In the genomic region with DNA sequence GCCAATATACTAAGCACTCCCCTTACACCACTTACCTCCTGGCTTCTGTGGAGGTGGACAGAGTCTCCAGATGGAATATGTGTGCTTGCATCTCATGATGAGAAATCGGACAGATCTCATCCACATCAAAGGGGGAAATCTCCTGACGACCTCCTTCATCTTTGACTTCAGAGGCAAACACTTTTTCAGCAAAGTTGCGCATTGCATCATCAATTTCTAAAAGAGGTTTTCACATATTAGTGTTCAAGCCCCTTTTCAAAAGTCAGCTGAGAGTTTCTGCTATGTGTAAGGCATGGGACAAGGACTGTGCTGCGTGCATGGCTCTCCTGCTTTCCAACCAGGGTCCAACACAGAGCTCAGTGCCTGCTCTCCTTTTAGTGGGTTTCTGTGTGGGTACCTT, we compare ENCODE assay signal across 36 cellular contexts. TPM values are rescaled to one million over a fixed set of nuclear protein-coding genes. Genes with fewer than 3 reads are reported as not detected.
"Had no signal": no experiment of that assay in that cellular context is flagged by ENCODE, and none has a peak within 500 bp of the region (broad histone marks: within the 10 kb centered on the region; RNA-seq: fewer than 3 reads in every experiment).

No MANE protein-coding gene starts in this region.

- H3K4me1 ChIP-seq: adrenal gland, body of pancreas had no signal

- H3K27me3 ChIP-seq: body of pancreas had no signal

- DNase-seq: activated B cell treated with CpG ODN at 0.5 μM for 24 hours; activated CD4-positive, alpha-beta memory T cell treated with anti-CD3 and anti-CD28 coated beads for 36 hours; activated CD4-positive, alpha-beta T cell treated with anti-CD3 and anti-CD28 coated beads for 4 hours; activated CD4-positive, alpha-beta T cell treated with anti-CD3 and anti-CD28 coated beads, Interleukin-2, amount 10 ng/mL, durations not matched to agents 24 days and 14 days; activated CD4-positive, alpha-beta T cell treated with anti-CD3 and anti-CD28 coated beads, Interleukin-2, amount 50 U/mL, for 1 hour; activated CD4-positive, alpha-beta T cell treated with anti-CD3 and anti-CD28 coated beads, Interleukin-2, amount 50 U/mL, for 4 hours; activated CD4-positive, CD25-positive, alpha-beta regulatory T cell treated with anti-CD3 and anti-CD28 coated beads, Interleukin-2, amount 50 U/mL, for 72 hours; activated CD8-positive, alpha-beta memory T cell treated with anti-CD3 and anti-CD28 coated beads, Interleukin-2, amount 50 U/mL, for 4 hours; activated CD8-positive, alpha-beta T cell treated with anti-CD3 and anti-CD28 coated beads for 36 hours; activated effector memory CD4-positive, alpha-beta T cell treated with anti-CD3 and anti-CD28 coated beads, Interleukin-2, amount 50 U/mL, for 16 hours; activated gamma-delta T cell treated with Interleukin-2 at 50 U/mL for 16 hours; activated naive CD4-positive, alpha-beta T cell; activated naive CD4-positive, alpha-beta T cell treated with anti-CD3 and anti-CD28 coated beads for 36 hours; activated naive CD4-positive, alpha-beta T cell treated with anti-CD3 and anti-CD28 coated beads, Interleukin-2, amount 50 U/mL, for 16 hours; activated naive CD8-positive, alpha-beta T cell treated with anti-CD3 and anti-CD28 coated beads for 36 hours; activated T-cell treated with anti-CD3 and anti-CD28 coated beads for 4 hours; activated T-cell treated with anti-CD3 and anti-CD28 coated beads, Interleukin-2, amount 50 U/mL, for 1 hour; activated T-cell treated with anti-CD3 and anti-CD28 coated beads, Interleukin-2, amount 50 U/mL, for 4 hours; activated T-cell treated with anti-CD3 and anti-CD28 coated beads, Interleukin-2, amount 50 U/mL, for 72 hours; adrenal gland; amniotic stem cell; aorta; body of pancreas; caudate nucleus; cerebellar nuclear complex; T-helper 2 cell; T-helper 9 cell had no signal

- H3K9me3 ChIP-seq: adrenal gland, body of pancreas had no signal

- ATAC-seq: activated CD8-positive, alpha-beta T cell treated with anti-CD3 and anti-CD28 coated beads for 36 hours; activated naive CD4-positive, alpha-beta T cell treated with anti-CD3 and anti-CD28 coated beads, Interleukin-2, amount 50 U/mL, for 72 hours; activated T-cell treated with anti-CD3 and anti-CD28 coated beads, Interleukin-2, amount 50 U/mL, for 4 hours; activated T-cell treated with anti-CD3 and anti-CD28 coated beads, Interleukin-2, amount 50 U/mL, for 72 hours; activated T-helper 17 cell treated with anti-CD3 and anti-CD28 coated beads, Interleukin-2, amount 50 U/mL, for 72 hours; body of pancreas had no signal

- H3K36me3 ChIP-seq: adrenal gland, cardiac muscle cell had no signal

- H3K27ac ChIP-seq: adrenal gland, body of pancreas, cardiac muscle cell, VCaP had no signal

- H3K4me3 ChIP-seq: adrenal gland, body of pancreas, cardiac muscle cell had no signal

RNA-seq across cellular contexts. Expression of gene AMPD1, which starts 6.8 kb away (rescaled TPM):
- total RNA-seq: activated B cell treated with CpG ODN at 0.5 μM for 24 hours; activated CD4-positive, alpha-beta memory T cell treated with anti-CD3 and anti-CD28 coated beads for 36 hours; activated CD4-positive, alpha-beta T cell treated with anti-CD3 and anti-CD28 coated beads, Interleukin-2, amount 10 ng/mL, durations not matched to agents 24 days and 14 days; activated CD8-positive, alpha-beta memory T cell treated with anti-CD3 and anti-CD28 coated beads for 36 hours; activated CD8-positive, alpha-beta T cell treated with anti-CD3 and anti-CD28 coated beads for 36 hours; activated naive CD4-positive, alpha-beta T cell treated with anti-CD3 and anti-CD28 coated beads for 36 hours; activated naive CD4-positive, alpha-beta T cell treated with anti-CD3 and anti-CD28 coated beads, Interleukin-2, amount 50 U/mL, for 72 hours; activated naive CD8-positive, alpha-beta T cell treated with anti-CD3 and anti-CD28 coated beads for 36 hours; activated T-cell treated with anti-CD3 and anti-CD28 coated beads, Interleukin-2, amount 50 U/mL, for 4 hours; activated T-helper 1 cell treated with anti-CD3 and anti-CD28 coated beads, Interleukin-12 subunit alpha, Interleukin-12 subunit beta, Interleukin-2, Interleukin-4 antibody, amounts not matched to agents 30 ng/mL and 10 ng/mL and 1 ng/mL, durations not matched to agents 14 hours and 24 hours and 36 hours; activated T-helper 17 cell treated with anti-CD3 and anti-CD28 coated beads, Interleukin-2, amount 50 U/mL, for 72 hours; adrenal gland; astrocyte; body of pancreas; bronchial epithelial cell; cardiac muscle cell; chondrocyte had no signal
- polyA plus RNA-seq: cardiac muscle cell had no signal
